14 cellular contexts compared by ENCODE assay signal in the genomic region with DNA sequence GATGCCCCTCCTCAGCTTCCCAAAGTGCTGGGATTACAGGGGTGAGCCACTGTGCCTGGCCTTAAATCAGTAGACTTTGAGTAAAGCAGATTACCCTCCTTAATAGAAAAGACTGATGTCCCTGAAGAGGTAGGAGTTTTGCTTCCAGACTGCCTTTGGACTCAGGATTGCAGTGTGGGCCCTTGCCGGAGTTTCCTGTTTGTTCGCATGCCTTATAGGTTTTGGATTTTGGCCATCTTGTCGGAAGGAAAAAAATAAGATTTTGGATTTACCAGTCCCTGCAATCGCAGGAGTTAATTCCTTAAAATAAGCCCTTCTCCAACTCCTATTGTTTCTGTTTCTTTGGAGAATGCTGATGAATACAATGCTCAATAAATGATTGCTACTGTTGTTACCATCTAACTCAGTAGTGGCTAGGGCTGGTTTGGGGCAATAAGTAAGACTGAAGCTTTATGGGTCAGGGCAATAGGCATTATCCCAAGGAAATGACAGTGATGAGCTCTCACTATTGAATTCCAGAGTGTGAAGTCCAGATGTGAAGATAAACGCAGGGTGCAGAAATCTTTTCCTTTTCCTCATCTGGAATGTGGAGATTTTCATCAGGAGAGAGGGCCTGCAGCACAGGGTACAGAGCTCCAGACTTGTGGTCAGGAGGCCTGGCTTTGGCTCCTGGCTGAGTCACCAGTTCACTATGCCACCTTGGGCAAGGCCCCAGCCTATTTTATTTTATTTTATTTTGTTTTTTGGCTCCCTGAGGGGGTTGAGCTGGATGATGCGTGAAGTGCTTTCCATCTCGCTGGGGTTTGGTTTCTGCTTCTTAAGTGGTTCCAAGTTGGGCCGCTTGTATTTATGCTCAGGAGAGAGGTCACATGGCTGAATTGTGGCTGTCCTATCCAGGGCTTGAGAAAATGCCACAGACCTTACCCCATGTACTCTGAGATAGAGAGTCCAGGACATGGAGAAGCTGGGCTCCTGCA. TPM values are rescaled to one million over a fixed set of nuclear protein-coding genes. Genes with fewer than 3 reads are reported as not detected.
DNase-seq lines count a peak whose midpoint lies in the region; ATAC-seq and TF ChIP-seq lines count a peak whose summit lies in the region.
"Had no signal": no experiment of that assay in that cellular context is flagged by ENCODE, and none has a peak within 500 bp of the region (broad histone marks: within the 10 kb centered on the region; RNA-seq: fewer than 3 reads in every experiment).

No MANE protein-coding gene starts in this region.

- H3K9me3 ChIP-seq in left lung (no peaks in the 10 kb centered on the region), right atrium auricular region (no peaks in the 10 kb centered on the region)

- in situ Hi-C loops in brain microvascular endothelial cell (cut with HindIII; ENCODE audit: low pct_ligation_motif_present, low sequenced_read_pairs) = loop anchor here (25.0 kb wide), 1 partner anchor 234 kb away; no protein-coding TSS in a partner anchor

- H3K27me3 ChIP-seq in brain microvascular endothelial cell (replicated peaks) = no peaks in the 10 kb centered on the region
- H3K27me3 ChIP-seq in left lung = peaks cover 0 to 7% of the 10 kb centered on the region in 2 donors
- no peaks in the 10 kb centered on the region for H3K27me3 ChIP-seq in right atrium auricular region

- no peak for TF ChIP-seq EP300 in Ishikawa (IDR thresholded peaks at IDR 0.05; ENCODE audit: borderline replicate concordance)

- DNase-seq in AG08396 (ENCODE audit: low spot score) (peak; percentile 84), brain microvascular endothelial cell (peak; percentile 60), left lung (no peak), right atrium auricular region (ENCODE audit: low spot score) (no peak), GM19238 (ENCODE audit: insufficient read length, low spot score) (no peak), NCI-H510A (lab: John Stamatoyannopoulos, UW) (no peak), omental fat pad (ENCODE audit: low spot score) (no peak)
- DNase-seq: activated CD8-positive, alpha-beta memory T cell treated with anti-CD3 and anti-CD28 coated beads for 24 hours; anterior cingulate cortex; CD4-positive, CD25-positive, alpha-beta regulatory T cell; NCI-H446 treated with DMSO at 0.1 percent for 48 hours had no signal

- TF ChIP-seq CTCF in brain microvascular endothelial cell (IDR thresholded peaks at IDR 0.05; ENCODE audit: low read depth, low read length, missing control alignments) (no peak), left lung (IDR thresholded peaks at IDR 0.05) (no peak), right atrium auricular region (IDR thresholded peaks at IDR 0.05) (no peak), omental fat pad (IDR thresholded peaks at IDR 0.05) (no peak)

- H3K4me3 ChIP-seq in brain microvascular endothelial cell (ENCODE audit: low read depth, low read length) (no peak overlapping the region), left lung (no peak overlapping the region), right atrium auricular region (no peak overlapping the region)
- H3K4me3 ChIP-seq: GM12878, skin epidermis had no signal

- ATAC-seq in left lung (peak; percentile 86), omental fat pad (ENCODE audit: low FRiP score) (no peak)
- ATAC-seq: GM12878 had no signal

- no peaks in the 10 kb centered on the region for H3K36me3 ChIP-seq in brain microvascular endothelial cell (replicated peaks)
- no peaks in the 10 kb centered on the region for H3K36me3 ChIP-seq in left lung
- H3K36me3 ChIP-seq in right atrium auricular region = no peaks in the 10 kb centered on the region

- H3K27ac ChIP-seq in brain microvascular endothelial cell (no peak overlapping the region), left lung (no peak overlapping the region), right atrium auricular region (no peak overlapping the region)
- H3K27ac ChIP-seq: skin epidermis had no signal

- H3K4me1 ChIP-seq in left lung (peaks cover 0 to 8% of the 10 kb centered on the region in 2 donors), right atrium auricular region (peaks cover 0 to under 1% of the 10 kb centered on the region in 2 donors)

- no peak for TF ChIP-seq RAD21 in Ishikawa (IDR thresholded peaks at IDR 0.05; ENCODE audit: low read depth)

- intact Hi-C loops in left lung (cut with DNase I) = loop anchor here in 1 of 2 donors (10.0 kb wide), 1 partner anchor 497 kb away; no protein-coding TSS in a partner anchor

TF ChIP-seq in Ishikawa, 13 proteins besides CTCF, POLR2A, EP300 and RAD21:
- TF ChIP-seq YY1 (IDR thresholded peaks at IDR 0.05; ENCODE audit: low read depth) (no peak), TEAD4 (IDR thresholded peaks at IDR 0.05) (peak; percentile 53), FOXM1 (IDR thresholded peaks at IDR 0.05; ENCODE audit: borderline replicate concordance, low read depth) (no peak), ZBTB7A (IDR thresholded peaks at IDR 0.05; ENCODE audit: low read depth) (no peak), CEBPB (IDR thresholded peaks at IDR 0.05) (no peak), EGR1 (IDR thresholded peaks at IDR 0.05) (no peak), NFIC (IDR thresholded peaks at IDR 0.05) (peak; percentile 59), CREB1 (IDR thresholded peaks at IDR 0.05; ENCODE audit: low read depth) (no peak), TAF1 (IDR thresholded peaks at IDR 0.05; ENCODE audit: low read depth) (no peak), TCF12 (IDR thresholded peaks at IDR 0.05; ENCODE audit: low read depth) (no peak)
- TF ChIP-seq, protein P1, sequence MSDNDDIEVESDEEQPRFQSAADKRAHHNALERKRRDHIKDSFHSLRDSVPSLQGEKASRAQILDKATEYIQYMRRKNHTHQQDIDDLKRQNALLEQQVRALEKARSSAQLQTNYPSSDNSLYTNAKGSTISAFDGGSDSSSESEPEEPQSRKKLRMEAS (IDR thresholded peaks at IDR 0.05) = peak; percentile 15; the same call in 1 of the 2 replicates
- TF ChIP-seq, protein P2, sequence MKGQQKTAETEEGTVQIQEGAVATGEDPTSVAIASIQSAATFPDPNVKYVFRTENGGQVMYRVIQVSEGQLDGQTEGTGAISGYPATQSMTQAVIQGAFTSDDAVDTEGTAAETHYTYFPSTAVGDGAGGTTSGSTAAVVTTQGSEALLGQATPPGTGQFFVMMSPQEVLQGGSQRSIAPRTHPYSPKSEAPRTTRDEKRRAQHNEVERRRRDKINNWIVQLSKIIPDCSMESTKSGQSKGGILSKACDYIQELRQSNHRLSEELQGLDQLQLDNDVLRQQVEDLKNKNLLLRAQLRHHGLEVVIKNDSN (IDR thresholded peaks at IDR 0.05) = peak; percentile 53; the same call in 1 of the 2 replicates
- TF ChIP-seq, protein P3, sequence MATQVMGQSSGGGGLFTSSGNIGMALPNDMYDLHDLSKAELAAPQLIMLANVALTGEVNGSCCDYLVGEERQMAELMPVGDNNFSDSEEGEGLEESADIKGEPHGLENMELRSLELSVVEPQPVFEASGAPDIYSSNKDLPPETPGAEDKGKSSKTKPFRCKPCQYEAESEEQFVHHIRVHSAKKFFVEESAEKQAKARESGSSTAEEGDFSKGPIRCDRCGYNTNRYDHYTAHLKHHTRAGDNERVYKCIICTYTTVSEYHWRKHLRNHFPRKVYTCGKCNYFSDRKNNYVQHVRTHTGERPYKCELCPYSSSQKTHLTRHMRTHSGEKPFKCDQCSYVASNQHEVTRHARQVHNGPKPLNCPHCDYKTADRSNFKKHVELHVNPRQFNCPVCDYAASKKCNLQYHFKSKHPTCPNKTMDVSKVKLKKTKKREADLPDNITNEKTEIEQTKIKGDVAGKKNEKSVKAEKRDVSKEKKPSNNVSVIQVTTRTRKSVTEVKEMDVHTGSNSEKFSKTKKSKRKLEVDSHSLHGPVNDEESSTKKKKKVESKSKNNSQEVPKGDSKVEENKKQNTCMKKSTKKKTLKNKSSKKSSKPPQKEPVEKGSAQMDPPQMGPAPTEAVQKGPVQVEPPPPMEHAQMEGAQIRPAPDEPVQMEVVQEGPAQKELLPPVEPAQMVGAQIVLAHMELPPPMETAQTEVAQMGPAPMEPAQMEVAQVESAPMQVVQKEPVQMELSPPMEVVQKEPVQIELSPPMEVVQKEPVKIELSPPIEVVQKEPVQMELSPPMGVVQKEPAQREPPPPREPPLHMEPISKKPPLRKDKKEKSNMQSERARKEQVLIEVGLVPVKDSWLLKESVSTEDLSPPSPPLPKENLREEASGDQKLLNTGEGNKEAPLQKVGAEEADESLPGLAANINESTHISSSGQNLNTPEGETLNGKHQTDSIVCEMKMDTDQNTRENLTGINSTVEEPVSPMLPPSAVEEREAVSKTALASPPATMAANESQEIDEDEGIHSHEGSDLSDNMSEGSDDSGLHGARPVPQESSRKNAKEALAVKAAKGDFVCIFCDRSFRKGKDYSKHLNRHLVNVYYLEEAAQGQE (IDR thresholded peaks at IDR 0.05; ENCODE audit: low read depth) = no peak
TF ChIP-seq in Ishikawa: peak in this region for 4.

RNA-seq across cellular contexts. Expression of a gene that starts 25.3 kb away (rescaled TPM):
- total RNA-seq in left lung (not detected), right atrium auricular region (not detected), omental fat pad (not detected)
- total RNA-seq: CD4-positive, CD25-positive, alpha-beta regulatory T cell; GM12878 had no signal

RNA-seq across cellular contexts. Expression of a gene that starts 25.4 kb away (rescaled TPM):
- total RNA-seq in left lung = not detected
- total RNA-seq in right atrium auricular region = not detected
- total RNA-seq in omental fat pad = not detected
- total RNA-seq: CD4-positive, CD25-positive, alpha-beta regulatory T cell; GM12878 had no signal

Comparison
In these comparisons a context has a peak if more than half of its experiments do, and no peak if none do; other contexts are left out.
1. DNase-seq: peak in AG08396 (single experiment) and brain microvascular endothelial cell (single experiment); none in left lung (0 of 2), right atrium auricular region (single experiment), GM19238 (single experiment), NCI-H510A (single experiment) and omental fat pad (single experiment).